1 cellular context compared by ENCODE assay signal in the genomic region with DNA sequence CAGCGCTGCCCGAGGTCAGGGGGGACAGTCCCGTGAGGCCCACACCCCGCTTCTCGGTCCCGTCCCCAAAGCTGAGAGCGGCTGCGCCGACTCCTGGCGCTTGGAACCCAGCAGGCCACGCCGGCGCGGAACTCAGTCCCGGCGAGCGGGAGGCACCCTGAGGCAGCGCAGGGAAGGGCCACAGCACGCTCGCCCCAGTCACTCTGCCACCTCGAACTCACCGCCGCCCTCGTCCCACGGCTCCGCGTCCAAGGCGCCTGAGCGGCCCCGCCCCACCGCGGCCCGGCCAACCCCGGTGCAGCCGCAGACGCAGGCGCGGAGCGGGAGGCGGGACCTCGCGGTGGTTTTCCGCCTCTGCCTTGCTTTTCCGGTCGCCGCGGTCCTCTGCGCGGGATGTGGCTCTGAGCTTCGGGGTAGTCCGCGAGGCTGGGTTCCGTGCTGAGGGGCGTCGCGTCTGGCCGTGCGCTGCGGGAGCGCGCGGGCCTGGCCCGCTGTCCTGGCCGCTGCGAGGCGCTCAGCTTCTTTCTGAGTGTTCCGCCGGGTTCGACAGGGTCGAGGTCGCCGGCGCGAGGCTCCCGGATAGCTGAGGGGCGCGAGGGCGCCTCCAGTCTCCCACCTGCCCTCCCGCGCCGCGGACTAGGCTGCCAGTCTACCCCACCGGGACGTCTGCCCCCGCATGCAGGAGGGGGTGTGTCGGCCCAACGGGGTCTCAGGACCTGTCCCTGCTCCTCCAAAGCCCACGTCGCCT.
TF ChIP-seq lines count a peak whose summit lies in the region.

Gene CDPF1, minus strand, starts transcription at position 259 of the 748 bp plus-strand sequence. CDS start 2,009 bp downstream, outside the sequence.

TF ChIP-seq in WTC11, 78 proteins besides CTCF, POLR2A, EP300 and RAD21 (continued from another document):
- TF ChIP-seq, protein P1, sequence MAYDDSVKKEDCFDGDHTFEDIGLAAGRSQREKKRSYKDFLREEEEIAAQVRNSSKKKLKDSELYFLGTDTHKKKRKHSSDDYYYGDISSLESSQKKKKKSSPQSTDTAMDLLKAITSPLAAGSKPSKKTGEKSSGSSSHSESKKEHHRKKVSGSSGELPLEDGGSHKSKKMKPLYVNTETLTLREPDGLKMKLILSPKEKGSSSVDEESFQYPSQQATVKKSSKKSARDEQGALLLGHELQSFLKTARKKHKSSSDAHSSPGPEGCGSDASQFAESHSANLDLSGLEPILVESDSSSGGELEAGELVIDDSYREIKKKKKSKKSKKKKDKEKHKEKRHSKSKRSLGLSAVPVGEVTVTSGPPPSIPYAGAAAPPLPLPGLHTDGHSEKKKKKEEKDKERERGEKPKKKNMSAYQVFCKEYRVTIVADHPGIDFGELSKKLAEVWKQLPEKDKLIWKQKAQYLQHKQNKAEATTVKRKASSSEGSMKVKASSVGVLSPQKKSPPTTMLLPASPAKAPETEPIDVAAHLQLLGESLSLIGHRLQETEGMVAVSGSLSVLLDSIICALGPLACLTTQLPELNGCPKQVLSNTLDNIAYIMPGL (CRISPR knock-in tag; IDR thresholded peaks at IDR 0.05) = peak; percentile 68
- TF ChIP-seq USF2 (CRISPR knock-in tag; IDR thresholded peaks at IDR 0.05) = peak; percentile 13; the same call in 1 of the 2 replicates
